16 cellular contexts compared by ENCODE assay signal in the genomic region with DNA sequence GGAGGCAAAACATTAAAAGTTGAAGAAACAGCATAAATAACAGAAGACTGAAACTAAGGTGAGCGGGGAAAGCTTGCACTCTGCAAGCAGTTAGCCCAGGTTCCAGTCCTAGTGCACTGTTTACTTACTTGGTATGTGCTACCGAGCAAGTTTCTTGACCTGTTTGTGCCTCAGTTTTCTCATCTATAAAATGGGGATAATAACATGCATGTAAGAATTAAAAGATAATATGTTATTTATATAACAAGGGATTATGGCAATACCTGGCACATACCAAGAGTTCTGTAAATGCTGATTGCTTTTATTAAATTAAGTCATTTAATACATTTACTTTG. TPM values are rescaled to one million over a fixed set of nuclear protein-coding genes. Genes with fewer than 3 reads are reported as not detected.
DNase-seq lines count a peak whose midpoint lies in the region; FAIRE-seq and TF ChIP-seq lines count a peak whose summit lies in the region.
"Had no signal": no experiment of that assay in that cellular context is flagged by ENCODE, and none has a peak within 500 bp of the region (broad histone marks: within the 10 kb centered on the region; RNA-seq: fewer than 3 reads in every experiment).

No MANE protein-coding gene starts in this region.

- H2AK5ac ChIP-seq in H1 (ENCODE audit: low read depth, low read length): no peak overlapping the region; the same call in 1 of the 2 replicates

- no peaks in the 10 kb centered on the region for H3K79me1 ChIP-seq in H1 (ENCODE audit: low read depth, low read length)

- H3K14ac ChIP-seq in H1 (ENCODE audit: insufficient read length): no peak overlapping the region

- no peak overlapping the region for H3K4ac ChIP-seq in H1 (replicated peaks; ENCODE audit: insufficient read length, low read depth, low read length)

- peak overlapping the region; percentile 34 for H3K4me3 Mint-ChIP-seq in nephron progenitor cell
- H3K4me3 Mint-ChIP-seq: activated CD4-positive, alpha-beta T cell treated with anti-CD3 and anti-CD28 coated beads for 36 hours; CD8-positive, alpha-beta T cell had no signal

- H3K27me3 ChIP-seq in AG04450 (ENCODE audit: control insufficient read depth, insufficient read depth, low read length): no peaks in the 10 kb centered on the region
- no peaks in the 10 kb centered on the region for H3K27me3 ChIP-seq in Loucy (ENCODE audit: insufficient read depth, low read length, poor library complexity, severe bottlenecking)
- no peaks in the 10 kb centered on the region for H3K27me3 ChIP-seq in H1 (replicated peaks in 1 of 4; ENCODE audit: control insufficient read depth in 3 of 4, extremely low read depth in 1 of 4, insufficient read depth in 3 of 4, low read length in 3 of 4)

- CTCF ChIA-PET in AG04450 (lab: Charles Lee) (no interaction called here), H1 (lab: Charles Lee; ENCODE audit: partially characterized antibody) (interaction anchor here (1.9 kb wide), 1 partner anchor 39 kb away, joined by 7 read pairs; no protein-coding TSS in a partner anchor)

- H2BK120ac ChIP-seq in H1 (replicated peaks; ENCODE audit: low read depth, low read length): no peak overlapping the region

- no peak overlapping the region for H2BK15ac ChIP-seq in H1 (ENCODE audit: low read length)

- no peak overlapping the region for H4K5ac ChIP-seq in H1 (ENCODE audit: insufficient read length, low read depth, low read length)

- H4K20me1 ChIP-seq in Loucy (ENCODE audit: insufficient read depth, low read length, poor library complexity, severe bottlenecking) (no peaks in the 10 kb centered on the region), H1 (replicated peaks in 1 of 2; ENCODE audit: control insufficient read depth in 1 of 2, insufficient read depth in 2 of 2, low read length in 2 of 2) (no peaks in the 10 kb centered on the region)

- no peak overlapping the region for H4K8ac ChIP-seq in H1 (ENCODE audit: extremely low read depth, insufficient read depth, low read length)

- no peak for DNase-seq in AG04450 (ENCODE audit: low read depth, low spot score)
- DNase-seq in H1 (ENCODE audit: low read depth in 1 of 2, low spot score in 2 of 2): no peak
- no peak for DNase-seq in nephron progenitor cell
- DNase-seq in NCI-H748 treated with DMSO at 0.1 percent for 48 hours (lab: John Stamatoyannopoulos, UW): no peak
- no peak for DNase-seq in kidney
- no peak for DNase-seq in epidermal melanocyte (ENCODE audit: insufficient read length, low spot score)
- DNase-seq in AG20443 (ENCODE audit: low spot score): no peak
- DNase-seq: activated CD4-positive, alpha-beta T cell treated with anti-CD3 and anti-CD28 coated beads for 36 hours; activated effector memory CD4-positive, alpha-beta T cell treated with anti-CD3 and anti-CD28 coated beads, Interleukin-2, amount 50 U/mL, for 16 hours; CD8-positive, alpha-beta T cell; NCI-H524; nucleus accumbens; stimulated activated CD4-positive, alpha-beta T cell treated with anti-CD3 and anti-CD28 coated beads, Interleukin-4, amount 100 ng/mL, for 24 hours; T1000 had no signal

- H3K4me3 ChIP-seq in AG04450 (ENCODE audit: low read depth, low read length): no peak overlapping the region
- H3K4me3 ChIP-seq in Loucy (ENCODE audit: low read length, poor library complexity, severe bottlenecking): no peak overlapping the region
- H3K4me3 ChIP-seq in H1 (ENCODE audit: extremely low read depth in 1 of 4, insufficient read depth in 2 of 4, low read depth in 3 of 4, low read length in 4 of 4): peak overlapping the region in 1 of 4 experiments; percentile 50; a peak in 2 of 8 replicates
- no peak overlapping the region for H3K4me3 ChIP-seq in kidney (ENCODE audit: low read length in 2 of 2)

- H4K91ac ChIP-seq in H1 (replicated peaks; ENCODE audit: insufficient read length, low read length): no peak overlapping the region

- no peak overlapping the region for H3K23ac ChIP-seq in H1 (ENCODE audit: insufficient read length)

- H3K18ac ChIP-seq in H1 (ENCODE audit: extremely low read depth, low read length): 0 out of 2 replicates have a peak overlapping the region, but pooled peaks have one; percentile 40

- H3K27ac ChIP-seq in AG04450 (ENCODE audit: low read depth, low read length) (peak overlapping the region; percentile 58), H1 (ENCODE audit: low read depth, low read length) (peak overlapping the region; percentile 56; the same call in 1 of the 2 replicates), kidney (ENCODE audit: low read depth in 2 of 2, low read length in 2 of 2) (no peak overlapping the region)

- no peak for TF ChIP-seq CTCF in AG04450 (IDR thresholded peaks at IDR 0.05; ENCODE audit: low read depth, low read length)
- no peak for TF ChIP-seq CTCF in Loucy (conservative IDR thresholded peaks at IDR 0.05; ENCODE audit: low read length)
- TF ChIP-seq CTCF in H1 (IDR thresholded peaks at IDR 0.05; ENCODE audit: control extremely low read depth in 1 of 3, insufficient read depth in 1 of 3, low read depth in 1 of 3, low read length in 3 of 3): no peak
- TF ChIP-seq CTCF in nephron progenitor cell (IDR thresholded peaks at IDR 0.05): no peak
- TF ChIP-seq CTCF in kidney (IDR thresholded peaks at IDR 0.05; ENCODE audit: borderline replicate concordance, extremely low read depth, insufficient read depth): no peak

- peaks cover 7% of the 10 kb centered on the region for H3K36me3 Mint-ChIP-seq in nephron progenitor cell (ENCODE audit: low read depth)
- H3K36me3 Mint-ChIP-seq: CD8-positive, alpha-beta T cell had no signal

- H3K4me2 ChIP-seq in Loucy (ENCODE audit: low read depth, low read length, poor library complexity, severe bottlenecking): no peak overlapping the region
- peak overlapping the region; percentile 60 to 91 for H3K4me2 ChIP-seq in H1 (ENCODE audit: insufficient read depth in 1 of 2, low read depth in 2 of 2, low read length in 2 of 2)

- H3K36me3 ChIP-seq in Loucy (ENCODE audit: insufficient read depth, low read length): no peaks in the 10 kb centered on the region
- peaks cover 0 to 3% (median 0%) of the 10 kb centered on the region in 4 experiments; a peak in 1 of 8 replicates for H3K36me3 ChIP-seq in H1 (ENCODE audit: control insufficient read depth in 2 of 4, insufficient read depth in 4 of 4, low read length in 3 of 4)
- H3K36me3 ChIP-seq in kidney (ENCODE audit: control insufficient read depth in 1 of 2, insufficient read depth in 2 of 2, low read length in 2 of 2): no peaks in the 10 kb centered on the region

- no peak overlapping the region for H3K56ac ChIP-seq in H1 (replicated peaks; ENCODE audit: insufficient read length, low read depth, low read length)

- H3K9ac ChIP-seq in Loucy (ENCODE audit: low read depth, low read length, poor library complexity, severe bottlenecking) (no peak overlapping the region), H1 (replicated peaks in 1 of 4; ENCODE audit: extremely low read depth in 1 of 4, low read depth in 3 of 4, low read length in 3 of 4) (no peak overlapping the region), kidney (ENCODE audit: low read length in 2 of 2) (no peak overlapping the region)

- H2BK5ac ChIP-seq in H1 (ENCODE audit: low read depth, low read length): peak overlapping the region; percentile 83; the same call in 1 of the 2 replicates

- TF ChIP-seq POLR2A in H1 (IDR thresholded peaks at IDR 0.05; ENCODE audit: control extremely low read depth in 1 of 2, low read depth in 2 of 2, low read length in 2 of 2): no peak

- intact Hi-C loops in kidney (cut with DNase I): no loop called here

- TF ChIP-seq RAD21 in H1 (IDR thresholded peaks at IDR 0.05 in 1 of 2, conservative IDR thresholded peaks at IDR 0.05 in 1 of 2; ENCODE audit: low read depth in 2 of 2, low read length in 2 of 2): no peak

- no peak for FAIRE-seq in H1 (lab: Jason Lieb, UNC)
- FAIRE-seq in kidney (lab: Jason Lieb, UNC): no peak
- FAIRE-seq: islet of Langerhans had no signal

- H3K27me3 Mint-ChIP-seq in nephron progenitor cell (ENCODE audit: low read depth, poor library complexity): peaks cover 3% of the 10 kb centered on the region
- H3K27me3 Mint-ChIP-seq: activated CD4-positive, alpha-beta T cell treated with anti-CD3 and anti-CD28 coated beads for 36 hours had no signal

- H3K9me3 ChIP-seq in AG04450 (ENCODE audit: control insufficient read depth, insufficient read depth, low read length) (peaks cover 6% of the 10 kb centered on the region), Loucy (ENCODE audit: insufficient read depth, low read depth, low read length) (no peaks in the 10 kb centered on the region; the same call in 1 of the 2 replicates), H1 (ENCODE audit: insufficient read depth in 2 of 2, low read depth in 1 of 2, low read length in 1 of 2) (peaks cover 3 to 9% of the 10 kb centered on the region in 2 experiments; a peak in 3 of 4 replicates), kidney (ENCODE audit: control insufficient read depth in 1 of 2, low read length in 2 of 2) (no peaks in the 10 kb centered on the region)

- H3K23me2 ChIP-seq in H1 (ENCODE audit: low read depth, low read length): peaks cover 2% of the 10 kb centered on the region; the same call in 1 of the 2 replicates

- no peaks in the 10 kb centered on the region for H3F3A ChIP-seq in Loucy (ENCODE audit: low read depth)

- H3K4me1 ChIP-seq in Loucy (ENCODE audit: insufficient read depth, low read length, poor library complexity, severe bottlenecking) (peaks cover 12% of the 10 kb centered on the region), H1 (replicated peaks in 1 of 4; ENCODE audit: control insufficient read depth in 3 of 4, insufficient read depth in 4 of 4, low read length in 3 of 4) (peaks cover 3 to 20% (median 10%) of the 10 kb centered on the region in 4 experiments; a peak in 6 of 7 replicates), kidney (ENCODE audit: control insufficient read depth in 1 of 2, insufficient read depth in 1 of 2, low read depth in 1 of 2, low read length in 2 of 2) (no peaks in the 10 kb centered on the region)

- H3K79me2 ChIP-seq in Loucy (ENCODE audit: insufficient read depth, low read length) (no peaks in the 10 kb centered on the region), H1 (ENCODE audit: control insufficient read depth in 1 of 2, insufficient read depth in 2 of 2, low read length in 2 of 2) (no peaks in the 10 kb centered on the region)

- peaks cover 29% of the 10 kb centered on the region for H3K4me1 Mint-ChIP-seq in nephron progenitor cell
- H3K4me1 Mint-ChIP-seq: activated CD4-positive, alpha-beta T cell treated with anti-CD3 and anti-CD28 coated beads for 36 hours had no signal

- no peak for TF ChIP-seq EP300 in H1 (IDR thresholded peaks at IDR 0.05; ENCODE audit: borderline replicate concordance in 1 of 2, low read depth in 2 of 2, low read length in 2 of 2)

- H3K27ac Mint-ChIP-seq in nephron progenitor cell: peak overlapping the region; percentile 95
- H3K27ac Mint-ChIP-seq: activated CD4-positive, alpha-beta T cell treated with anti-CD3 and anti-CD28 coated beads for 36 hours; CD8-positive, alpha-beta T cell had no signal

- H3K9me2 ChIP-seq in Loucy (replicated peaks; ENCODE audit: low read depth, low read length): no peaks in the 10 kb centered on the region

- WGBS in H1 (ENCODE audit: extremely low coverage in 1 of 2, insufficient coverage in 1 of 2, insufficient read length in 1 of 2, insufficient replicate concordance in 2 of 2, low coverage in 1 of 2, low lambda C conversion rate in 2 of 2, missing lambda C conversion rate in 1 of 2), 2 experiments: 64% methylated on average over 2 of the region's 2 CpGs; no CpG with 5 or more reads in 1 of the 2 experiments

- peak overlapping the region; percentile 63 for H2BK20ac ChIP-seq in H1 (ENCODE audit: low read length)

- POLR2A ChIA-PET in AG04450 (lab: Yijun Ruan, JAX) (interaction anchor here (1.1 kb wide), 1 partner anchor 49 kb away, joined by 3 read pairs; no protein-coding TSS in a partner anchor), H1 (lab: Charles Lee; ENCODE audit: partially characterized antibody) (interaction anchor here (1.2 to 2.0 kb wide), 3 partner anchors 12 to 38 kb away, joined by 3 to 5 read pairs (median 4); no protein-coding TSS in a partner anchor)

- peak overlapping the region; percentile 97; the same call in 1 of the 2 replicates for H2BK12ac ChIP-seq in H1 (ENCODE audit: low read depth, low read length)

- H3K9me3 Mint-ChIP-seq in nephron progenitor cell: peaks cover 21% of the 10 kb centered on the region
- H3K9me3 Mint-ChIP-seq: CD8-positive, alpha-beta T cell had no signal

- H2AFZ ChIP-seq in Loucy (ENCODE audit: low read length) (0 out of 2 replicates have a peak overlapping the region, but pooled peaks have one; percentile 36), H1 (ENCODE audit: low read length) (no peak overlapping the region)

RNA-seq across cellular contexts. Expression of a gene that starts 37.1 kb away (rescaled TPM):
- polyA plus RNA-seq in AG04450 (2011; rRNA removed) (5.6 and 7.1 TPM in 2 replicates), H1 (2011; rRNA removed) (1.0 and 1.7 TPM in 2 replicates), kidney (ENCODE audit: insufficient read depth, low read depth, low replicate concordance) (0.75 TPM)
- 28.5 and 33.2 TPM in 2 replicates for polyA minus RNA-seq in AG04450 (2011; rRNA and poly(A)+ RNA removed)
- total RNA-seq in H1 (2021; fragmentation: NEBNext Ultra II Directional; extraction: Animal tissue kit (Norgen Biotek cat#: 25700)): 4.4 and 5.8 TPM in 2 replicates
- polyA plus RNA-seq in H1 (2011; cell fraction: cytosol; rRNA removed): 1.8 TPM
- 3.6 TPM for polyA plus RNA-seq in H1 (2011; cell fraction: nucleus; rRNA removed)
- 1.9 to 3.1 TPM (median 2.3 TPM) in 4 replicates for polyA plus RNA-seq in H1 (2012, experiment 1 of 2)
- polyA plus RNA-seq in H1 (2012, experiment 2 of 2): 0.63 TPM
- polyA plus RNA-seq in H1 (2013, experiment 1 of 2): 1.5 TPM
- polyA plus RNA-seq in H1 (2013, experiment 2 of 2): 1.1 TPM
- 18.4 and 19.7 TPM in 2 replicates for polyA minus RNA-seq in H1 (2011; rRNA and poly(A)+ RNA removed)
- 5.7 TPM for polyA minus RNA-seq in H1 (2011; cell fraction: cytosol; rRNA and poly(A)+ RNA removed)
- 40.8 TPM for polyA minus RNA-seq in H1 (2011; cell fraction: nucleus; rRNA and poly(A)+ RNA removed)
- 12.4 TPM for total RNA-seq in kidney

Comparison
In these comparisons a context has a peak if more than half of its experiments do, and no peak if none do; other contexts are left out.
1. H3K27ac ChIP-seq: peak in AG04450 (single experiment) and H1 (single experiment); none in kidney (0 of 2).